ENCODE assay signal across 1 cellular context in genomic region chr16:87765473-87765775, GRCh38.
TF ChIP-seq lines count a peak whose summit lies in the region.

No MANE protein-coding gene starts in this region.

TF ChIP-seq in H1, 55 proteins besides CTCF, POLR2A, EP300 and RAD21:
- TF ChIP-seq SP1 (IDR thresholded peaks at IDR 0.05; ENCODE audit: low read depth, low read length) (no peak), JUN (IDR thresholded peaks at IDR 0.05; ENCODE audit: low read depth, low read length) (no peak), CEBPB (IDR thresholded peaks at IDR 0.05; ENCODE audit: low read depth, low read length) (no peak), CHD1 (IDR thresholded peaks at IDR 0.05; ENCODE audit: low read depth, low read length) (no peak)
